Comparison of ENCODE assay signal across 19 cellular contexts in genomic region chr12:2651061-2651965, GRCh38.
DNase-seq lines count a peak whose midpoint lies in the region; ATAC-seq and TF ChIP-seq lines count a peak whose summit lies in the region.
"Had no signal": no experiment of that assay in that cellular context is flagged by ENCODE, and none has a peak within 500 bp of the region (broad histone marks: within the 10 kb centered on the region; RNA-seq: fewer than 3 reads in every experiment).

No MANE protein-coding gene starts in this region.

- H3K27me3 ChIP-seq in SK-N-SH (ENCODE audit: insufficient read depth) (no peaks in the 10 kb centered on the region), muscle layer of colon (ENCODE audit: control insufficient read depth in 1 of 2, insufficient read depth in 2 of 2, low read length in 2 of 2) (no peaks in the 10 kb centered on the region), aorta (ENCODE audit: control insufficient read depth in 1 of 2, insufficient read depth in 2 of 2, low read length in 1 of 2) (no peaks in the 10 kb centered on the region), GM23248 (replicated peaks; ENCODE audit: insufficient read depth) (no peaks in the 10 kb centered on the region)

- CTCF ChIA-PET in SK-N-SH (lab: Yijun Ruan, JAX): interaction anchor here (0.6 kb wide), 1 partner anchor 9 kb away, joined by 3 read pairs; no protein-coding TSS in a partner anchor

- H4K20me1 ChIP-seq in SK-N-SH (ENCODE audit: insufficient read depth): no peaks in the 10 kb centered on the region
- H4K20me1 ChIP-seq in GM23248 (ENCODE audit: insufficient read depth): no peaks in the 10 kb centered on the region

- POLR2A ChIA-PET in SK-N-SH (lab: Yijun Ruan, JAX): no interaction called here

- H3K4me2 ChIP-seq in SK-N-SH (no peak overlapping the region), GM23248 (ENCODE audit: unreplicated experiment) (no peak overlapping the region)

- TF ChIP-seq CTCF in SK-N-SH (IDR thresholded peaks at IDR 0.05): no peak
- TF ChIP-seq CTCF in fibroblast of the aortic adventitia (IDR thresholded peaks at IDR 0.05; ENCODE audit: insufficient read depth, low read length): no peak

- H3K4me3 ChIP-seq in SK-N-SH (ENCODE audit: low read depth in 2 of 2, low read length in 1 of 2) (no peak overlapping the region), fibroblast of the aortic adventitia (ENCODE audit: low read depth, low read length) (no peak overlapping the region), muscle layer of colon (ENCODE audit: low read depth in 1 of 2, low read length in 2 of 2) (no peak overlapping the region), aorta (ENCODE audit: low read length in 2 of 2) (no peak overlapping the region), GM23248 (no peak overlapping the region)
- H3K4me3 ChIP-seq: GM12878 had no signal

- H3K9me3 ChIP-seq in SK-N-SH (0 out of 2 replicates have a peak, but pooled peaks cover 1% of the 10 kb centered on the region), muscle layer of colon (ENCODE audit: low read length) (no peaks in the 10 kb centered on the region), aorta (ENCODE audit: control insufficient read depth, low read length) (no peaks in the 10 kb centered on the region), GM23248 (ENCODE audit: low read depth) (no peaks in the 10 kb centered on the region)

- H3K27ac ChIP-seq in SK-N-SH (ENCODE audit: low read depth in 2 of 2, low read length in 1 of 2) (no peak overlapping the region), muscle layer of colon (ENCODE audit: low read depth, low read length) (peak overlapping the region; percentile 63), aorta (ENCODE audit: low read depth in 1 of 2, low read length in 2 of 2) (no peak overlapping the region), GM23248 (no peak overlapping the region)
- H3K27ac ChIP-seq: 22Rv1 had no signal

- H2AFZ ChIP-seq in SK-N-SH (ENCODE audit: low read depth) (no peak overlapping the region), GM23248 (no peak overlapping the region)

- no peak for DNase-seq in SK-N-SH
- peak; percentile 10 for DNase-seq in fibroblast of the aortic adventitia (ENCODE audit: low read depth)
- peak; percentile 37 to 69 for DNase-seq in aorta
- no peak for DNase-seq in GM23248
- DNase-seq in SK-N-DZ (ENCODE audit: low spot score): no peak
- DNase-seq in HPDE6-E6E7 (ENCODE audit: extremely low spot score): no peak
- DNase-seq: CD8-positive, alpha-beta memory T cell; DND-41; GDM1; KG1; NCI-H1417 treated with DMSO at 0.1 percent for 48 hours; NCI-H2029; NCI-H2171; NCI-H774; RPMI8226 had no signal

- in situ Hi-C loops in GM23248 (cut with MboI): no loop called here

- no peak overlapping the region for H3K9ac ChIP-seq in SK-N-SH
- no peak overlapping the region for H3K9ac ChIP-seq in muscle layer of colon (ENCODE audit: low read length)
- no peak overlapping the region for H3K9ac ChIP-seq in GM23248

- H3K4me1 ChIP-seq in SK-N-SH (ENCODE audit: control insufficient read depth in 1 of 2, insufficient read depth in 2 of 2, low read depth in 1 of 2, low read length in 1 of 2) (no peaks in the 10 kb centered on the region; a peak in 1 of 4 replicates), muscle layer of colon (ENCODE audit: insufficient read depth, low read length) (peaks cover 21% of the 10 kb centered on the region), aorta (ENCODE audit: control insufficient read depth in 1 of 2, insufficient read depth in 2 of 2, low read length in 2 of 2) (no peaks in the 10 kb centered on the region), GM23248 (ENCODE audit: insufficient read depth) (no peaks in the 10 kb centered on the region)

- TF ChIP-seq EP300 in SK-N-SH (IDR thresholded peaks at IDR 0.05; ENCODE audit: borderline replicate concordance in 1 of 2, low read depth in 1 of 2, low read length in 1 of 2): no peak

- H3K9me2 ChIP-seq in SK-N-SH (no peaks in the 10 kb centered on the region), GM23248 (ENCODE audit: insufficient read depth) (no peaks in the 10 kb centered on the region)

- ATAC-seq in SK-N-SH treated with all-trans-retinoic acid at 6 μM for 48 hours (peak; percentile 45; the same call in 2 of the 3 replicates), aorta (ENCODE audit: low FRiP score) (no peak)
- ATAC-seq: GM12878 had no signal

- no peak for TF ChIP-seq RAD21 in SK-N-SH (IDR thresholded peaks at IDR 0.05; ENCODE audit: low read length)

- peaks cover 6 to 7% of the 10 kb centered on the region in 2 experiments for H3K36me3 ChIP-seq in SK-N-SH (replicated peaks in 1 of 2; ENCODE audit: control insufficient read depth in 1 of 2, insufficient read depth in 2 of 2, low read length in 1 of 2)
- H3K36me3 ChIP-seq in muscle layer of colon (ENCODE audit: insufficient read depth, low read length): peaks cover 33% of the 10 kb centered on the region
- peaks cover 0 to 6% of the 10 kb centered on the region in 2 donors for H3K36me3 ChIP-seq in aorta (ENCODE audit: control insufficient read depth in 1 of 2, insufficient read depth in 2 of 2, low read length in 1 of 2)
- peaks cover 16% of the 10 kb centered on the region for H3K36me3 ChIP-seq in GM23248 (ENCODE audit: low read depth)

- intact Hi-C loops in aorta (cut with DNase I): no loop called here

- 77% methylated on average over 31 of the region's 32 CpGs for WGBS in SK-N-SH (ENCODE audit: low lambda C conversion rate)
- WGBS in aorta, 2 donors: 83% methylated on average over 32 of the region's 32 CpGs
- WGBS in GM23248 (ENCODE audit: low coverage in 1 of 2, low lambda C conversion rate in 2 of 2, missing lambda C conversion rate in 2 of 2), 2 experiments: 86 to 87% methylated on average over 31 to 32 of the region's 32 CpGs

- H3F3A ChIP-seq in SK-N-SH (replicated peaks; ENCODE audit: insufficient read depth) (no peaks in the 10 kb centered on the region), GM23248 (ENCODE audit: insufficient read depth) (no peaks in the 10 kb centered on the region)

- H3K79me2 ChIP-seq in SK-N-SH (ENCODE audit: insufficient read depth): no peaks in the 10 kb centered on the region
- H3K79me2 ChIP-seq in GM23248 (ENCODE audit: insufficient read depth): no peaks in the 10 kb centered on the region

TF ChIP-seq in SK-N-SH treated with all-trans-retinoic acid at 6 μM for 48 hours, 23 proteins besides CTCF, POLR2A, EP300 and RAD21 (continues in another document):
- TF ChIP-seq ARNTL (CRISPR knock-in tag; IDR thresholded peaks at IDR 0.05; ENCODE audit: borderline replicate concordance, low read depth) (no peak), PPARA (CRISPR knock-in tag; IDR thresholded peaks at IDR 0.05; ENCODE audit: borderline replicate concordance) (no peak), OSR1 (CRISPR knock-in tag; IDR thresholded peaks at IDR 0.05) (no peak), GLIS3 (CRISPR knock-in tag; IDR thresholded peaks at IDR 0.05) (no peak), ZNF565 (CRISPR knock-in tag; conservative IDR thresholded peaks at IDR 0.05; ENCODE audit: low read depth) (no peak), TOX (CRISPR knock-in tag; IDR thresholded peaks at IDR 0.05; ENCODE audit: borderline replicate concordance) (no peak), ZNF8 (CRISPR knock-in tag; IDR thresholded peaks at IDR 0.05) (no peak), PATZ1 (CRISPR knock-in tag; IDR thresholded peaks at IDR 0.05; ENCODE audit: borderline replicate concordance) (no peak), ZC3H10 (CRISPR knock-in tag; IDR thresholded peaks at IDR 0.05) (no peak), ZFP30 (CRISPR knock-in tag; IDR thresholded peaks at IDR 0.05) (no peak), SNAI2 (CRISPR knock-in tag; IDR thresholded peaks at IDR 0.05) (no peak)

TF ChIP-seq in SK-N-SH, 30 proteins besides CTCF, POLR2A, EP300 and RAD21 (continues in another document):
- TF ChIP-seq NRF1 (IDR thresholded peaks at IDR 0.05; ENCODE audit: low read depth, low read length): no peak
- TF ChIP-seq FOXM1 (IDR thresholded peaks at IDR 0.05; ENCODE audit: low read depth): no peak
- no peak for TF ChIP-seq SIN3A (IDR thresholded peaks at IDR 0.05; ENCODE audit: borderline replicate concordance, low read depth, low read length)
- no peak for TF ChIP-seq RCOR1 (IDR thresholded peaks at IDR 0.05; ENCODE audit: low read length)
- no peak for TF ChIP-seq FOSL2 (IDR thresholded peaks at IDR 0.05; ENCODE audit: borderline replicate concordance, low read depth)
- no peak for TF ChIP-seq REST (IDR thresholded peaks at IDR 0.05; ENCODE audit: low read depth, low read length)

Comparison
In these comparisons a context has a peak if more than half of its experiments do, and no peak if none do; other contexts are left out.
1. DNase-seq: peak in fibroblast of the aortic adventitia (single experiment) and aorta (2 of 2); none in SK-N-SH (single experiment), GM23248 (single experiment), SK-N-DZ (single experiment) and HPDE6-E6E7 (single experiment).